Comparison of ENCODE assay signal across 27 cellular contexts in the genomic region with DNA sequence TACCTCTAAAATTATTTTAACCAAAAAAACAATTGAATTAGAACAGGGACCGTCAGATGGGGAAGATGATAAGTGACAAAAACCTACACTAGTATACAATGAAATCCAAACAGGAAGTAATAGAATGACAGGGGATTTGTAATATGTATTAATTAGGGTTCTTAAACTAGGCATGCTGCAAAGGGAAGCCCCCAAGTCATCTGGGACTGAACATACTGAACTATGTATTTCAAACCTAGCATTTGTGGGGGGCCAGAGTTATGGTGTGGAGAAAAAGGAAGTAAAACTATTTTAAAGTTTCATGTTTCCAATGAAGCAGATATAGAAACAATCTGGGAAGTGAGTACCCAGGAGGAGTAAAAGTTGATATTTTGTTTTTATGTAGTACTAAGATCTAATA.
"Had no signal": no experiment of that assay in that cellular context is flagged by ENCODE, and none has a peak within 500 bp of the region (broad histone marks: within the 10 kb centered on the region; RNA-seq: fewer than 3 reads in every experiment).

No MANE protein-coding gene starts in this region.

- H3K9me3 ChIP-seq: adrenal gland, body of pancreas, Peyer's patch had no signal

- ATAC-seq: activated CD8-positive, alpha-beta T cell treated with anti-CD3 and anti-CD28 coated beads for 36 hours; activated naive CD4-positive, alpha-beta T cell treated with anti-CD3 and anti-CD28 coated beads, Interleukin-2, amount 50 U/mL, for 72 hours; body of pancreas; PC-3; T-cell had no signal

- H3K4me3 Mint-ChIP-seq: activated CD4-positive, alpha-beta T cell treated with anti-CD3 and anti-CD28 coated beads, Interleukin-2, amount 10 ng/mL, durations not matched to agents 24 days and 14 days; activated CD8-positive, alpha-beta T cell treated with anti-CD3 and anti-CD28 coated beads for 36 hours; activated naive CD4-positive, alpha-beta T cell treated with anti-CD3 and anti-CD28 coated beads for 36 hours; activated T-cell treated with anti-CD3 and anti-CD28 coated beads, Interleukin-2, amount 50 U/mL, for 24 hours; activated T-helper 1 cell treated with anti-CD3 and anti-CD28 coated beads, Interleukin-12 subunit alpha, Interleukin-12 subunit beta, Interleukin-2, Interleukin-4 antibody, amounts not matched to agents 30 ng/mL and 10 ng/mL and 1 ng/mL, durations not matched to agents 14 hours and 24 hours and 36 hours; T-cell had no signal

- H3K4me1 Mint-ChIP-seq: activated CD4-positive, alpha-beta T cell treated with anti-CD3 and anti-CD28 coated beads, Interleukin-2, amount 10 ng/mL, durations not matched to agents 24 days and 14 days; T-cell had no signal

- H3K36me3 ChIP-seq: adrenal gland, breast epithelium, Peyer's patch had no signal

- H3K27me3 Mint-ChIP-seq: activated CD4-positive, alpha-beta T cell treated with anti-CD3 and anti-CD28 coated beads, Interleukin-2, amount 10 ng/mL, durations not matched to agents 24 days and 14 days; activated T-cell treated with anti-CD3 and anti-CD28 coated beads, Interleukin-2, amount 50 U/mL, for 24 hours had no signal

- H3K27ac ChIP-seq: adrenal gland, body of pancreas, breast epithelium, KMS-11, Peyer's patch had no signal

- H3K27ac Mint-ChIP-seq: activated CD4-positive, alpha-beta T cell treated with anti-CD3 and anti-CD28 coated beads, Interleukin-2, amount 10 ng/mL, durations not matched to agents 24 days and 14 days; activated CD8-positive, alpha-beta T cell treated with anti-CD3 and anti-CD28 coated beads for 36 hours; activated naive CD4-positive, alpha-beta T cell treated with anti-CD3 and anti-CD28 coated beads for 36 hours; activated T-cell treated with anti-CD3 and anti-CD28 coated beads, Interleukin-2, amount 50 U/mL, for 24 hours; activated T-helper 1 cell treated with anti-CD3 and anti-CD28 coated beads, Interleukin-12 subunit alpha, Interleukin-12 subunit beta, Interleukin-2, Interleukin-4 antibody, amounts not matched to agents 30 ng/mL and 10 ng/mL and 1 ng/mL, durations not matched to agents 14 hours and 24 hours and 36 hours; T-cell had no signal

- H3K27me3 ChIP-seq: adrenal gland, body of pancreas, breast epithelium, Peyer's patch had no signal

- DNase-seq: activated CD4-positive, alpha-beta T cell treated with anti-CD3 and anti-CD28 coated beads, Interleukin-2, amount 10 ng/mL, durations not matched to agents 24 days and 14 days; activated CD4-positive, alpha-beta T cell treated with anti-CD3 and anti-CD28 coated beads, Interleukin-2, amount 50 U/mL, for 4 hours; activated CD8-positive, alpha-beta T cell treated with anti-CD3 and anti-CD28 coated beads for 36 hours; activated gamma-delta T cell treated with Interleukin-2 at 50 U/mL for 16 hours; activated naive CD4-positive, alpha-beta T cell treated with anti-CD3 and anti-CD28 coated beads for 36 hours; activated T-cell treated with anti-CD3 and anti-CD28 coated beads, Interleukin-2, amount 50 U/mL, for 24 hours; adrenal gland; body of pancreas; MM.1S; NCI-H1092; NCI-H1436 treated with DMSO at 0.1 percent for 48 hours; NCI-H1694 treated with DMSO at 0.1 percent for 48 hours; NCI-H2029; NCI-H345; NCI-H510A; NCI-H748 treated with DMSO at 0.1 percent for 48 hours; NK-92 treated with Interleukin-12 subunit alpha and Interleukin-12 subunit beta, amount 100 ng/mL, for 24 hours; Peyer's patch; RPMI8226; SIG-M5; T-cell; T-helper 9 cell had no signal

- H3K4me1 ChIP-seq: adrenal gland, body of pancreas, breast epithelium, Peyer's patch had no signal

- H3K4me3 ChIP-seq: adrenal gland, body of pancreas, breast epithelium, Peyer's patch had no signal

- H3K36me3 Mint-ChIP-seq: T-cell had no signal
